ENCODE assay signal across 2 cellular contexts in the genomic region with DNA sequence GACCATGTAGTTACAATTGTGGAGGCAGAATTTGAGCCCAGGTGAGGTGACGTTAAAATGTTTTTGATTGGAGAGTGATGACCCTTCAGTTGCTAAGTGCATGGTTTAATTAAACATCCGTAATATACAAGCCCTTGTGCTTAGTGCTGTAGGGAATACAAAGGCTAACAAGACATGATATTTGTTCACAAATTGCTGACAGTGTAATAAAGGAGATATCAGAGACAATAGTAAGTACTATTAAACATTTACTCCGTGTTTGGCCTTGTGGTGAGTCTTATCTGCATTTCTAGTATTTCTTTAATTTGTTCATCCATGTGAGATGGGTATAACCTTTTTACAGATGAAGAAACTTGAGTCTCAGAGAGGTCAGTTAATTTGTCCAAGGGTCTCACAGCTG.
A peak's percentile ranks its signal among the peaks of the same experiment; 100 is the strongest.
TF ChIP-seq lines count a peak whose summit lies in the region.

No MANE protein-coding gene starts in this region.

TF ChIP-seq in A549, 52 proteins besides CTCF, POLR2A, EP300 and RAD21:
- TF ChIP-seq, protein P1, sequence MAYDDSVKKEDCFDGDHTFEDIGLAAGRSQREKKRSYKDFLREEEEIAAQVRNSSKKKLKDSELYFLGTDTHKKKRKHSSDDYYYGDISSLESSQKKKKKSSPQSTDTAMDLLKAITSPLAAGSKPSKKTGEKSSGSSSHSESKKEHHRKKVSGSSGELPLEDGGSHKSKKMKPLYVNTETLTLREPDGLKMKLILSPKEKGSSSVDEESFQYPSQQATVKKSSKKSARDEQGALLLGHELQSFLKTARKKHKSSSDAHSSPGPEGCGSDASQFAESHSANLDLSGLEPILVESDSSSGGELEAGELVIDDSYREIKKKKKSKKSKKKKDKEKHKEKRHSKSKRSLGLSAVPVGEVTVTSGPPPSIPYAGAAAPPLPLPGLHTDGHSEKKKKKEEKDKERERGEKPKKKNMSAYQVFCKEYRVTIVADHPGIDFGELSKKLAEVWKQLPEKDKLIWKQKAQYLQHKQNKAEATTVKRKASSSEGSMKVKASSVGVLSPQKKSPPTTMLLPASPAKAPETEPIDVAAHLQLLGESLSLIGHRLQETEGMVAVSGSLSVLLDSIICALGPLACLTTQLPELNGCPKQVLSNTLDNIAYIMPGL (CRISPR knock-in tag; IDR thresholded peaks at IDR 0.05; ENCODE audit: borderline replicate concordance) = no peak
- no peak for TF ChIP-seq FOSL2 (IDR thresholded peaks at IDR 0.05)
- TF ChIP-seq FOSL2 (CRISPR knock-in tag; IDR thresholded peaks at IDR 0.05) = no peak
- peak; percentile 81 for TF ChIP-seq MAFK (IDR thresholded peaks at IDR 0.05; ENCODE audit: partially characterized antibody)
- no peak for TF ChIP-seq GATA3 (IDR thresholded peaks at IDR 0.05; ENCODE audit: borderline replicate concordance)
- no peak for TF ChIP-seq CBX8 (IDR thresholded peaks at IDR 0.05)
- no peak for TF ChIP-seq ZNF302 (CRISPR knock-in tag; IDR thresholded peaks at IDR 0.05)

TF ChIP-seq in IMR-90, 13 proteins besides CTCF, POLR2A, EP300 and RAD21:
- TF ChIP-seq MAFK (IDR thresholded peaks at IDR 0.05; ENCODE audit: low read depth, low read length) = peak; percentile 89
- no peak for TF ChIP-seq BHLHE40 (IDR thresholded peaks at IDR 0.05; ENCODE audit: low read depth, low read length)
TF ChIP-seq in IMR-90: peak in this region for 1.
